In genomic region chr14:75215520-75215919, GRCh38 we compare ENCODE assay signal across 19 cellular contexts.
"Had no signal": no experiment of that assay in that cellular context is flagged by ENCODE, and none has a peak within 500 bp of the region (broad histone marks: within the 10 kb centered on the region; RNA-seq: fewer than 3 reads in every experiment).

No MANE protein-coding gene starts in this region.

- ATAC-seq: gastroesophageal sphincter; heart right ventricle; stimulated activated memory B cell treated with anti-CD40 and anti-IgM and Interleukin-4, amounts not matched to agents 10 μg/mL and 1 μg/mL and 100 μg/mL, for 72 hours had no signal

- H3K27ac Mint-ChIP-seq: activated CD4-positive, alpha-beta T cell treated with anti-CD3 and anti-CD28 coated beads, Interleukin-2, amount 10 ng/mL, durations not matched to agents 7 days and 5 days; stimulated activated memory B cell treated with anti-CD40 and anti-IgM and Interleukin-4, amounts not matched to agents 10 μg/mL and 1 μg/mL and 100 μg/mL, for 72 hours had no signal

- H3K9me3 Mint-ChIP-seq: activated CD4-positive, alpha-beta T cell treated with anti-CD3 and anti-CD28 coated beads, Interleukin-2, amount 10 ng/mL, durations not matched to agents 7 days and 5 days; stimulated activated memory B cell treated with anti-CD40 and anti-IgM and Interleukin-4, amounts not matched to agents 10 μg/mL and 1 μg/mL and 100 μg/mL, for 72 hours had no signal

- DNase-seq: activated CD4-positive, alpha-beta T cell treated with anti-CD3 and anti-CD28 coated beads, Interleukin-2, amount 10 ng/mL, durations not matched to agents 7 days and 5 days; activated CD4-positive, CD25-positive, alpha-beta regulatory T cell; anterior cingulate cortex; brain microvascular endothelial cell; central memory CD4-positive, alpha-beta T cell; cortex of kidney; effector CD4-positive, alpha-beta T cell; heart right ventricle; kidney glomerular epithelial cell; left ventricle myocardium inferior; ovary; right lobe of liver; stimulated activated CD4-positive, alpha-beta T cell treated with anti-CD3 and anti-CD28 coated beads, Interleukin-4, amount 100 ng/mL, for 1 hour; SW 1271; T1000; testis; upper lobe of left lung had no signal

- H3K36me3 Mint-ChIP-seq: stimulated activated memory B cell treated with anti-CD40 and anti-IgM and Interleukin-4, amounts not matched to agents 10 μg/mL and 1 μg/mL and 100 μg/mL, for 72 hours had no signal

- H3K4me3 Mint-ChIP-seq: activated CD4-positive, alpha-beta T cell treated with anti-CD3 and anti-CD28 coated beads, Interleukin-2, amount 10 ng/mL, durations not matched to agents 7 days and 5 days; stimulated activated memory B cell treated with anti-CD40 and anti-IgM and Interleukin-4, amounts not matched to agents 10 μg/mL and 1 μg/mL and 100 μg/mL, for 72 hours had no signal
